ENCODE assay signal across 10 cellular contexts in the genomic region with DNA sequence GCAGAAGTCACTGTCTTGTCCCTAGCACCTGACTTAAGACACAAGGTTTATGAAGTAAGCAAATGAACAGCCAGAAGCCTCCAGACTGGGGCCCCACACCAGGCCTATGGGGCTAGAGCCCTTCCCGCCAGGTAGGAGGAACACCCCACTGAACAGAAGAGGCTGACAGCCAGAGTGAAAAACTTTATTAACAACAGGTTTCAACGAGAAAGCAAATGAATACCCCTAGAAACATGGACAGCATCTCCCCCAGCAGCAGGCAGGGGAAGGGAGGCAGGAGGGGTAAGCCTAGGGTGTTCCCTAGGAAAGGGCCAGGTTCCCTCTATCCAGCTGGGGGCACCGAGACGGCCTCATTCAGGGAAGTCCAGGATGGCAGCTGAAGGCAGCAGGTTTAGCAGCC. TPM values are rescaled to one million over a fixed set of nuclear protein-coding genes. Genes with fewer than 3 reads are reported as not detected.
DNase-seq lines count a peak whose midpoint lies in the region; ATAC-seq lines count a peak whose summit lies in the region.
"Had no signal": no experiment of that assay in that cellular context is flagged by ENCODE, and none has a peak within 500 bp of the region (broad histone marks: within the 10 kb centered on the region; RNA-seq: fewer than 3 reads in every experiment).

No MANE protein-coding gene starts in this region.

- H3K9me3 Mint-ChIP-seq in activated T-cell treated with anti-CD3 and anti-CD28 coated beads, Interleukin-2, amount 50 U/mL, for 4 hours: no peaks in the 10 kb centered on the region
- H3K9me3 Mint-ChIP-seq in activated CD4-positive, alpha-beta memory T cell treated with anti-CD3 and anti-CD28 coated beads for 36 hours: no peaks in the 10 kb centered on the region
- H3K9me3 Mint-ChIP-seq in stimulated activated naive B cell treated with anti-CD40 and anti-IgM and Interleukin-4, amounts not matched to agents 10 μg/mL and 1 μg/mL and 100 μg/mL, for 72 hours: no peaks in the 10 kb centered on the region

- no peak for DNase-seq in activated T-cell treated with anti-CD3 and anti-CD28 coated beads, Interleukin-2, amount 50 U/mL, for 4 hours
- no peak for DNase-seq in activated T-cell treated with anti-CD3 and anti-CD28 coated beads, Interleukin-2, amount 50 U/mL, for 1 hour
- no peak for DNase-seq in activated CD4-positive, alpha-beta memory T cell treated with anti-CD3 and anti-CD28 coated beads for 36 hours
- no peak for DNase-seq in stimulated activated naive B cell treated with anti-CD40 and anti-IgM and Interleukin-4, amounts not matched to agents 10 μg/mL and 1 μg/mL and 100 μg/mL, for 72 hours
- DNase-seq in left lobe of liver (ENCODE audit: low spot score): no peak
- no peak for DNase-seq in anterior cingulate cortex (lab: John Stamatoyannopoulos, UW)
- DNase-seq: foreskin keratinocyte had no signal

- ATAC-seq in activated T-cell treated with anti-CD3 and anti-CD28 coated beads, Interleukin-2, amount 50 U/mL, for 4 hours: no peak
- ATAC-seq in stimulated activated naive B cell treated with anti-CD40 and anti-IgM and Interleukin-4, amounts not matched to agents 10 μg/mL and 1 μg/mL and 100 μg/mL, for 72 hours (replicated peaks): no peak
- ATAC-seq in left lobe of liver: no peak
- no peak for ATAC-seq in activated CD4-positive, CD25-positive, alpha-beta regulatory T cell treated with anti-CD3 and anti-CD28 coated beads, Interleukin-2, amount 50 U/mL, for 24 hours
- ATAC-seq: foreskin keratinocyte had no signal

- no peaks in the 10 kb centered on the region for H3K27me3 ChIP-seq in iPS-15b (ENCODE audit: control insufficient read depth, insufficient read depth, low read length)
- H3K27me3 ChIP-seq: foreskin keratinocyte had no signal

- no peaks in the 10 kb centered on the region for H3K27me3 Mint-ChIP-seq in activated T-cell treated with anti-CD3 and anti-CD28 coated beads, Interleukin-2, amount 50 U/mL, for 4 hours (ENCODE audit: low read depth)
- no peaks in the 10 kb centered on the region for H3K27me3 Mint-ChIP-seq in activated CD4-positive, alpha-beta memory T cell treated with anti-CD3 and anti-CD28 coated beads for 36 hours
- H3K27me3 Mint-ChIP-seq in stimulated activated naive B cell treated with anti-CD40 and anti-IgM and Interleukin-4, amounts not matched to agents 10 μg/mL and 1 μg/mL and 100 μg/mL, for 72 hours: no peaks in the 10 kb centered on the region

- peak overlapping the region; percentile 94 for H3K4me3 Mint-ChIP-seq in activated T-cell treated with anti-CD3 and anti-CD28 coated beads, Interleukin-2, amount 50 U/mL, for 4 hours
- H3K4me3 Mint-ChIP-seq in activated CD4-positive, alpha-beta memory T cell treated with anti-CD3 and anti-CD28 coated beads for 36 hours: peak overlapping the region; percentile 87
- H3K4me3 Mint-ChIP-seq in stimulated activated naive B cell treated with anti-CD40 and anti-IgM and Interleukin-4, amounts not matched to agents 10 μg/mL and 1 μg/mL and 100 μg/mL, for 72 hours: peak overlapping the region; percentile 85 to 92

- peak overlapping the region; percentile 97 for H3K27ac Mint-ChIP-seq in activated CD4-positive, alpha-beta memory T cell treated with anti-CD3 and anti-CD28 coated beads for 36 hours
- H3K27ac Mint-ChIP-seq in stimulated activated naive B cell treated with anti-CD40 and anti-IgM and Interleukin-4, amounts not matched to agents 10 μg/mL and 1 μg/mL and 100 μg/mL, for 72 hours: peak overlapping the region; percentile 99

- CTCF ChIA-PET in activated CD4-positive, alpha-beta memory T cell treated with anti-CD3 and anti-CD28 coated beads for 36 hours (lab: Charles Lee): interaction anchor here (1.8 kb wide), 1 partner anchor 104 kb away, joined by 4 read pairs; no protein-coding TSS in a partner anchor

- peaks cover 15% of the 10 kb centered on the region for H3K36me3 ChIP-seq in iPS-15b (ENCODE audit: control insufficient read depth, insufficient read depth, low read length)

- H3K4me1 Mint-ChIP-seq in activated T-cell treated with anti-CD3 and anti-CD28 coated beads, Interleukin-2, amount 50 U/mL, for 4 hours (ENCODE audit: low read depth): peaks cover 50% of the 10 kb centered on the region
- peaks cover 52% of the 10 kb centered on the region for H3K4me1 Mint-ChIP-seq in activated CD4-positive, alpha-beta memory T cell treated with anti-CD3 and anti-CD28 coated beads for 36 hours (ENCODE audit: low read depth)
- peaks cover 48 to 74% of the 10 kb centered on the region in 2 donors for H3K4me1 Mint-ChIP-seq in stimulated activated naive B cell treated with anti-CD40 and anti-IgM and Interleukin-4, amounts not matched to agents 10 μg/mL and 1 μg/mL and 100 μg/mL, for 72 hours

- no peak overlapping the region for H3K9ac ChIP-seq in iPS-15b (ENCODE audit: low read depth, low read length)

- H3K4me3 ChIP-seq in iPS-15b (ENCODE audit: low read depth, low read length): peak overlapping the region; percentile 86

- peaks cover 4% of the 10 kb centered on the region for H3K4me1 ChIP-seq in iPS-15b (ENCODE audit: control insufficient read depth, insufficient read depth, low read length)
- H3K4me1 ChIP-seq: foreskin keratinocyte had no signal

- H3K36me3 Mint-ChIP-seq in activated T-cell treated with anti-CD3 and anti-CD28 coated beads, Interleukin-2, amount 50 U/mL, for 4 hours (ENCODE audit: insufficient read depth): peaks cover 20% of the 10 kb centered on the region
- peaks cover 30% of the 10 kb centered on the region for H3K36me3 Mint-ChIP-seq in activated CD4-positive, alpha-beta memory T cell treated with anti-CD3 and anti-CD28 coated beads for 36 hours
- H3K36me3 Mint-ChIP-seq in stimulated activated naive B cell treated with anti-CD40 and anti-IgM and Interleukin-4, amounts not matched to agents 10 μg/mL and 1 μg/mL and 100 μg/mL, for 72 hours: peaks cover 40 to 66% of the 10 kb centered on the region in 2 donors

- POLR2A ChIA-PET in activated CD4-positive, alpha-beta memory T cell treated with anti-CD3 and anti-CD28 coated beads for 36 hours (lab: Charles Lee): interaction anchor here (1.5 kb wide), 1 partner anchor 14 kb away, joined by 11 read pairs; the partner anchor contains the start of gene DHPS

- intact Hi-C loops in activated CD4-positive, alpha-beta memory T cell treated with anti-CD3 and anti-CD28 coated beads for 36 hours (cut with micrococcal nuclease): no loop called here

- H3K9me3 ChIP-seq in iPS-15b (ENCODE audit: control insufficient read depth, insufficient read depth, low read length): no peaks in the 10 kb centered on the region

RNA-seq across cellular contexts. Expression of gene WDR83, which starts 1.3 kb away (rescaled TPM):
- total RNA-seq in activated T-cell treated with anti-CD3 and anti-CD28 coated beads, Interleukin-2, amount 50 U/mL, for 4 hours: 10 to 100 TPM; 27.8 to 29.6 (median 28.3) TPM
- total RNA-seq in activated CD4-positive, alpha-beta memory T cell treated with anti-CD3 and anti-CD28 coated beads for 36 hours: 10 to 100 TPM; 17.1 to 17.8 TPM
- 3.8 TPM for total RNA-seq in left lobe of liver

RNA-seq across cellular contexts. Expression of gene MAN2B1, which starts 1.4 kb away (rescaled TPM):
- total RNA-seq in activated T-cell treated with anti-CD3 and anti-CD28 coated beads, Interleukin-2, amount 50 U/mL, for 4 hours: 100 to 1,000 TPM in 2 of 3 donors, 10 to 100 TPM in 1; 97.3 to 131 (median 127) TPM
- 100 to 1,000 TPM; 123 to 127 TPM for total RNA-seq in activated CD4-positive, alpha-beta memory T cell treated with anti-CD3 and anti-CD28 coated beads for 36 hours
- total RNA-seq in left lobe of liver: 54.8 TPM

RNA-seq across cellular contexts. Expression of gene DHPS, which starts 13.8 kb away (rescaled TPM):
- total RNA-seq in activated T-cell treated with anti-CD3 and anti-CD28 coated beads, Interleukin-2, amount 50 U/mL, for 4 hours: 100 to 1,000 TPM; 129 to 137 (median 132) TPM
- 100 to 1,000 TPM; 126 to 127 TPM for total RNA-seq in activated CD4-positive, alpha-beta memory T cell treated with anti-CD3 and anti-CD28 coated beads for 36 hours
- total RNA-seq in left lobe of liver: 41.6 TPM

RNA-seq across cellular contexts. Expression of gene GNG14, which starts 19.9 kb away (rescaled TPM):
- not detected for total RNA-seq in activated T-cell treated with anti-CD3 and anti-CD28 coated beads, Interleukin-2, amount 50 U/mL, for 4 hours
- not detected for total RNA-seq in activated CD4-positive, alpha-beta memory T cell treated with anti-CD3 and anti-CD28 coated beads for 36 hours
- total RNA-seq in left lobe of liver: not detected
- total RNA-seq: foreskin keratinocyte, renal cortical epithelial cell had no signal

RNA-seq across cellular contexts. Expression of gene FBXW9, which starts 28.5 kb away (rescaled TPM):
- 1 to 10 TPM; 7.9 to 9.9 (median 9.4) TPM for total RNA-seq in activated T-cell treated with anti-CD3 and anti-CD28 coated beads, Interleukin-2, amount 50 U/mL, for 4 hours
- total RNA-seq in activated CD4-positive, alpha-beta memory T cell treated with anti-CD3 and anti-CD28 coated beads for 36 hours: 1 to 10 TPM; 6.6 to 7.0 TPM
- 3.3 TPM for total RNA-seq in left lobe of liver
